In genomic region chr10:30818010-30818660, GRCh38 we compare ENCODE assay signal across 10 cellular contexts.
DNase-seq lines count a peak whose midpoint lies in the region; ATAC-seq, FAIRE-seq and TF ChIP-seq lines count a peak whose summit lies in the region.
"Had no signal": no experiment of that assay in that cellular context is flagged by ENCODE, and none has a peak within 500 bp of the region (broad histone marks: within the 10 kb centered on the region; RNA-seq: fewer than 3 reads in every experiment).

No MANE protein-coding gene starts in this region.

- no peak for TF ChIP-seq CTCF in pancreas (IDR thresholded peaks at IDR 0.05)

- H3K27me3 ChIP-seq in pancreas = no peaks in the 10 kb centered on the region

- DNase-seq in DMS53 (lab: John Stamatoyannopoulos, UW) = peak; percentile 70
- peak; percentile 84 for DNase-seq in glomerular visceral epithelial cell (ENCODE audit: extremely low spot score)
- peak in 1 of 6 donors; percentile 56 for DNase-seq in pancreas
- no peak for DNase-seq in NCI-H774 (lab: John Stamatoyannopoulos, UW)
- DNase-seq in NK-92 treated with Interleukin-12 subunit alpha and Interleukin-12 subunit beta, amount 100 ng/mL, for 24 hours (lab: John Stamatoyannopoulos, UW) = no peak
- no peak for DNase-seq in activated CD4-positive, alpha-beta T cell treated with anti-CD3 and anti-CD28 coated beads, Interleukin-2, amount 50 U/mL, for 4 hours
- DNase-seq: GDM1, NCI-H1092 treated with DMSO at 0.1 percent for 48 hours had no signal

- intact Hi-C loops in pancreas (cut with DNase I) = no loop called here

- no peaks in the 10 kb centered on the region for H3K4me1 ChIP-seq in pancreas

- no peak overlapping the region for H3K4me3 ChIP-seq in pancreas

- no peak overlapping the region for H3K27ac ChIP-seq in pancreas

- FAIRE-seq in pancreas (lab: Jason Lieb, UNC) = no peak

- H3K36me3 ChIP-seq in pancreas = no peaks in the 10 kb centered on the region

- no peaks in the 10 kb centered on the region for H3K9me3 ChIP-seq in pancreas

- ATAC-seq in pancreas = peak in 3 of 4 donors; percentile 44 to 61 (median 48)
- no peak for ATAC-seq in GM21576 (IDR thresholded peaks at IDR 0.05; ENCODE audit: unreplicated experiment)

- WGBS in pancreas, 2 donors = 64 to 75% methylated on average over 11 to 12 of the region's 12 CpGs

TF ChIP-seq in PFSK-1, 5 proteins besides CTCF, POLR2A, EP300 and RAD21:
- TF ChIP-seq TAF1 (IDR thresholded peaks at IDR 0.05; ENCODE audit: borderline replicate concordance, insufficient read depth, low read length) (no peak), POLR2AphosphoS5 (IDR thresholded peaks at IDR 0.05; ENCODE audit: low read depth, low read length) (no peak), SIN3A (IDR thresholded peaks at IDR 0.05; ENCODE audit: borderline replicate concordance, insufficient read depth, low read length) (no peak), FOXP2 (optimal IDR thresholded peaks at IDR 0.05; ENCODE audit: borderline replicate concordance, extremely low read depth, extremely low read length, insufficient read depth) (peak; percentile 98), REST (IDR thresholded peaks at IDR 0.05; ENCODE audit: insufficient read depth in 1 of 2, low read depth in 2 of 2, low read length in 2 of 2) (peak in 1 of 2 experiments; percentile 67; a peak in 2 of 4 replicates)

Comparison
In these comparisons a context has a peak if more than half of its experiments do, and no peak if none do; other contexts are left out.
1. DNase-seq: peak in DMS53 (single experiment) and glomerular visceral epithelial cell (single experiment); none in NCI-H774 (single experiment), NK-92 treated with Interleukin-12 subunit alpha and Interleukin-12 subunit beta, amount 100 ng/mL, for 24 hours (single experiment) and activated CD4-positive, alpha-beta T cell treated with anti-CD3 and anti-CD28 coated beads, Interleukin-2, amount 50 U/mL, for 4 hours (0 of 2).